In the genomic region with DNA sequence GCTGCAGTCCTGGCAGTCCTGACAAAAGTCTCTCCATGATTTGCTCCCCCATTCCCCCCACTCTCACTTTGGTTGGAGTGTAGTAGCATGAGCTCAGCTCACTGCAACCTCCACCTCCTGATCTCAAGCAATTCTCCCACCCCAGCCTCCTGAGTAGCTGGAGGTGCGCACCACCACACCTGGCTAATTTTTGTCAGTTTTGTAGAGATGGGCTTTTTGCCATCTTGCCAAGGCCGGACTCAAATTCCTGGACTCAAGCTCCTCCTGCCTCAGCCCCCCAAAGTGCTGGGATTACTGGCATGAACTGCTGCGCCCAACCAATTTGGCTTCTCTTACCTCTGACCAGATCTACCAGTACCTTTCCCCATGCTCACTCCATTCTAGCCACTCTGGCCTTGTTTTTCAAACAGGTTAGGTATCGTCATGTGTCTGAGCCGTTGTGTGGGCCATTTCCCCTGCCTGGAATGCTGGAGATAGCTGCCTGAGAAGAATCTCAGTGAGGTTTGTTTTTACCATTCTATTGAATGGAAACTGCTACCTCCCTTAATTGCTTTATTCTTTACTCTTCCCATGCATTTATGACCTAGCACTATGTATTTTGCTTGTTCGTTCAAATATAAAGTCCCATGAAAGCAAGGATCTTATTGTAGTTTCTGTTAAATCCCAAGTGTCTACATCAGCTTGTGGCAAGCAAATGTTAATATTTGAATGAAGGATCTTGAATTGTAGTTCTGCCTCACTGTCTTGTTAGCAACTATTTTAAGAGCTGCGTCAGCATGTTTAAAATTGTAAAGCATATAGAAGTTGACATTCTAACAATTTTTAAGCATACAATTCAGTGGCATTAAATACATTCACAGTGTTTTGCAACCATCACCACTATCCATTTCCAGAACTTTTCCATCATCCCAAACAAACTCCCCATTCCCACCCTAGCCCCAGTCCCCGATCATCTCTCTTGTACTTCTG, we compare ENCODE assay signal across 19 cellular contexts. TPM values are rescaled to one million over a fixed set of nuclear protein-coding genes. Genes with fewer than 3 reads are reported as not detected.
DNase-seq lines count a peak whose midpoint lies in the region; ATAC-seq and TF ChIP-seq lines count a peak whose summit lies in the region.
"Had no signal": no experiment of that assay in that cellular context is flagged by ENCODE, and none has a peak within 500 bp of the region (broad histone marks: within the 10 kb centered on the region; RNA-seq: fewer than 3 reads in every experiment).

No MANE protein-coding gene starts in this region.

- H3K9me3 ChIP-seq in IMR-90 (ENCODE audit: control insufficient read depth, insufficient read depth, low read length) (no peaks in the 10 kb centered on the region), endodermal cell (ENCODE audit: control insufficient read depth, low read length) (no peaks in the 10 kb centered on the region), osteoblast (ENCODE audit: low read depth, low read length) (no peaks in the 10 kb centered on the region)
- H3K9me3 ChIP-seq: SJCRH30 had no signal

- WGBS in IMR-90 (ENCODE audit: extremely low coverage in 2 of 2, insufficient read length in 1 of 2), 2 experiments = 100% methylated on average over 1 of the region's 8 CpGs; no CpG with 5 or more reads in 1 of the 2 experiments
- WGBS in endodermal cell (ENCODE audit: insufficient coverage in 1 of 2, insufficient read length in 1 of 2), 2 experiments = 79 to 96% methylated on average over 4 to 8 of the region's 8 CpGs

- in situ Hi-C loops in IMR-90 (cut with MboI; ENCODE audit: low sequenced_read_pairs) = no loop called here

- H2AK9ac ChIP-seq in IMR-90 (replicated peaks; ENCODE audit: low read depth, low read length, poor library complexity) = no peak overlapping the region

- H3K27ac ChIP-seq in IMR-90 (ENCODE audit: insufficient read depth, low read length) (no peak overlapping the region), endodermal cell (ENCODE audit: low read depth, low read length) (no peak overlapping the region), osteoblast (ENCODE audit: low read depth, low read length) (no peak overlapping the region)
- H3K27ac ChIP-seq: C4-2B, PC-9, SJCRH30 had no signal

- POLR2A ChIA-PET in IMR-90 (lab: Charles Lee; ENCODE audit: unreplicated experiment) = no interaction called here

- no peaks in the 10 kb centered on the region for H3K27me3 Mint-ChIP-seq in activated T-cell treated with anti-CD3 and anti-CD28 coated beads, Interleukin-2, amount 50 U/mL, for 24 hours
- peaks cover 7% of the 10 kb centered on the region for H3K27me3 Mint-ChIP-seq in endodermal cell (ENCODE audit: insufficient read depth)

- H3K4me2 ChIP-seq in IMR-90 (ENCODE audit: low read depth, low read length) (no peak overlapping the region), osteoblast (ENCODE audit: insufficient read depth, low read length) (no peak overlapping the region)
- H3K4me2 ChIP-seq: PC-9 had no signal

- 0 out of 4 replicates have a peak, but pooled peaks cover 0 to 4% of the 10 kb centered on the region in 2 experiments for H3K79me1 ChIP-seq in IMR-90 (ENCODE audit: low read depth in 1 of 2, low read length in 2 of 2)

- no peaks in the 10 kb centered on the region for H3K9me3 Mint-ChIP-seq in activated T-cell treated with anti-CD3 and anti-CD28 coated beads, Interleukin-2, amount 50 U/mL, for 24 hours
- no peaks in the 10 kb centered on the region for H3K9me3 Mint-ChIP-seq in endodermal cell

- intact Hi-C loops in IMR-90 (cut with micrococcal nuclease) = no loop called here

- H3K56ac ChIP-seq in IMR-90 (ENCODE audit: extremely low read depth, insufficient read depth, low read length) = no peak overlapping the region

- CTCF ChIA-PET in IMR-90 (lab: Yijun Ruan, JAX) = no interaction called here

- 0 out of 2 replicates have a peak, but pooled peaks cover 1% of the 10 kb centered on the region for H3K4me1 ChIP-seq in IMR-90 (ENCODE audit: control insufficient read depth, insufficient read depth, low read length)
- peaks cover 3% of the 10 kb centered on the region for H3K4me1 ChIP-seq in endodermal cell (ENCODE audit: control insufficient read depth, insufficient read depth, low read length)
- peaks cover 8% of the 10 kb centered on the region for H3K4me1 ChIP-seq in osteoblast (ENCODE audit: insufficient read depth, low read length)
- H3K4me1 ChIP-seq: SJCRH30 had no signal

- no peaks in the 10 kb centered on the region for H3K79me2 ChIP-seq in osteoblast (ENCODE audit: insufficient read depth, low read length)

- H3K4me3 Mint-ChIP-seq in activated T-cell treated with anti-CD3 and anti-CD28 coated beads, Interleukin-2, amount 50 U/mL, for 24 hours = no peak overlapping the region
- no peak overlapping the region for H3K4me3 Mint-ChIP-seq in endodermal cell

- H2BK120ac ChIP-seq in IMR-90 (ENCODE audit: low read depth, low read length) = no peak overlapping the region

- peaks cover 4% of the 10 kb centered on the region for H3K36me3 Mint-ChIP-seq in activated T-cell treated with anti-CD3 and anti-CD28 coated beads, Interleukin-2, amount 50 U/mL, for 24 hours (ENCODE audit: low read depth)
- no peaks in the 10 kb centered on the region for H3K36me3 Mint-ChIP-seq in endodermal cell (ENCODE audit: low read depth)

- no peak for TF ChIP-seq CTCF in IMR-90 (conservative IDR thresholded peaks at IDR 0.05; ENCODE audit: low read depth, low read length)
- TF ChIP-seq CTCF in endodermal cell (conservative IDR thresholded peaks at IDR 0.05) = no peak
- TF ChIP-seq CTCF in osteoblast (IDR thresholded peaks at IDR 0.05; ENCODE audit: extremely low read depth, low read depth, low read length) = no peak

- ATAC-seq in IMR-90 (ENCODE audit: low read depth) (no peak), HG02852 (IDR thresholded peaks at IDR 0.05; ENCODE audit: unreplicated experiment) (no peak), GM21825 (IDR thresholded peaks at IDR 0.05; ENCODE audit: unreplicated experiment) (no peak)

- H4K5ac ChIP-seq in IMR-90 (ENCODE audit: low read depth, low read length) = no peak overlapping the region

- DNase-seq in activated T-cell treated with anti-CD3 and anti-CD28 coated beads, Interleukin-2, amount 50 U/mL, for 24 hours = no peak
- DNase-seq in activated T-cell treated with anti-CD3 and anti-CD28 coated beads for 4 hours (no peak), IMR-90 (no peak), endodermal cell (peak; percentile 55), osteoblast (ENCODE audit: insufficient read length, low spot score, missing footprints) (peak; percentile 17)
- DNase-seq in stimulated activated CD4-positive, alpha-beta T cell treated with anti-CD3 and anti-CD28 coated beads, Interleukin-2, amount 100 ng/mL, for 48 hours = no peak
- DNase-seq: ACHN, AML-193, HCEC 1CT, MM.1S, NCI-H1092, NCI-H1436 treated with DMSO at 0.1 percent for 48 hours, NCI-H2081, NCI-H524 treated with DMSO at 0.1 percent for 48 hours, PC-9, SJCRH30 had no signal

- peaks cover 34% of the 10 kb centered on the region for H3K4me1 Mint-ChIP-seq in activated T-cell treated with anti-CD3 and anti-CD28 coated beads, Interleukin-2, amount 50 U/mL, for 24 hours (ENCODE audit: low read depth)
- H3K4me1 Mint-ChIP-seq in endodermal cell = peaks cover 25% of the 10 kb centered on the region

- no peak overlapping the region for H2BK15ac ChIP-seq in IMR-90 (ENCODE audit: low read depth, low read length)

- H2BK20ac ChIP-seq in IMR-90 (ENCODE audit: low read depth, low read length) = no peak overlapping the region

- H3K9me1 ChIP-seq in IMR-90 (ENCODE audit: insufficient read depth, low read length) = 0 out of 2 replicates have a peak, but pooled peaks cover 2% of the 10 kb centered on the region

- no peak overlapping the region for H4K8ac ChIP-seq in IMR-90 (ENCODE audit: low read depth in 2 of 2, low read length in 2 of 2)

- H2BK5ac ChIP-seq in IMR-90 (ENCODE audit: low read depth, low read length, poor library complexity, severe bottlenecking) = no peak overlapping the region

- peak overlapping the region; percentile 31 for H3K27ac Mint-ChIP-seq in activated T-cell treated with anti-CD3 and anti-CD28 coated beads, Interleukin-2, amount 50 U/mL, for 24 hours
- H3K27ac Mint-ChIP-seq in endodermal cell = no peak overlapping the region

- H3K4ac ChIP-seq in IMR-90 (ENCODE audit: low read depth, low read length) = no peak overlapping the region

- no peak for TF ChIP-seq POLR2A in IMR-90 (IDR thresholded peaks at IDR 0.05; ENCODE audit: low read depth, low read length)

- H3K14ac ChIP-seq in IMR-90 (replicated peaks; ENCODE audit: low read depth, low read length) = no peak overlapping the region

- H3K27me3 ChIP-seq in IMR-90 (ENCODE audit: control insufficient read depth, insufficient read depth, low read length) = no peaks in the 10 kb centered on the region
- H3K27me3 ChIP-seq in endodermal cell (ENCODE audit: control insufficient read depth, insufficient read depth, low read length, poor library complexity, severe bottlenecking) = no peaks in the 10 kb centered on the region
- no peaks in the 10 kb centered on the region for H3K27me3 ChIP-seq in osteoblast (ENCODE audit: insufficient read depth, low read length)
- H3K27me3 ChIP-seq: SJCRH30 had no signal

- H2AK5ac ChIP-seq in IMR-90 (ENCODE audit: low read depth, low read length) = no peak overlapping the region

- H3K18ac ChIP-seq in IMR-90 (ENCODE audit: low read depth, low read length) = no peak overlapping the region

- H3K23ac ChIP-seq in IMR-90 (ENCODE audit: low read depth, low read length) = no peak overlapping the region

- no peak overlapping the region for H3K4me3 ChIP-seq in IMR-90 (ENCODE audit: insufficient read depth, low read depth, low read length)
- H3K4me3 ChIP-seq in endodermal cell (ENCODE audit: low read length) = no peak overlapping the region
- H3K4me3 ChIP-seq in osteoblast (ENCODE audit: insufficient read depth, low read length) = no peak overlapping the region
- H3K4me3 ChIP-seq: PC-9, SJCRH30 had no signal

- no peaks in the 10 kb centered on the region for H4K20me1 ChIP-seq in IMR-90 (ENCODE audit: insufficient read depth, low read length)
- no peaks in the 10 kb centered on the region for H4K20me1 ChIP-seq in osteoblast (ENCODE audit: insufficient read depth, low read length)

- no TSS peak for BruUV-seq in IMR-90 (replicated peaks; lab: Mats Ljungman, UMichigan)

- no peak for TF ChIP-seq RAD21 in IMR-90 (IDR thresholded peaks at IDR 0.05; ENCODE audit: low read length)

- H3K36me3 ChIP-seq in IMR-90 (ENCODE audit: control insufficient read depth, insufficient read depth, low read length) (no peaks in the 10 kb centered on the region), endodermal cell (ENCODE audit: control insufficient read depth, insufficient read depth, low read length) (peaks cover 6% of the 10 kb centered on the region), osteoblast (ENCODE audit: insufficient read depth, low read length) (no peaks in the 10 kb centered on the region)
- H3K36me3 ChIP-seq: SJCRH30 had no signal

- H4K91ac ChIP-seq in IMR-90 (ENCODE audit: insufficient read depth, low read depth, low read length) = no peak overlapping the region

- H3K9ac ChIP-seq in IMR-90 (ENCODE audit: low read depth, low read length) (no peak overlapping the region), endodermal cell (ENCODE audit: extremely low read depth, low read length, poor library complexity, severe bottlenecking) (no peak overlapping the region)

- dilution Hi-C loops in IMR-90 (cut with HindIII; ENCODE audit: low sequenced_read_pairs, unreplicated experiment) = no loop called here

- H2AFZ ChIP-seq in IMR-90 (replicated peaks; ENCODE audit: low read length, poor library complexity) (no peak overlapping the region), osteoblast (ENCODE audit: low read length) (no peak overlapping the region)
- H2AFZ ChIP-seq: PC-9 had no signal

RNA-seq across cellular contexts. Expression of a gene that starts 39.7 kb away (rescaled TPM):
- total RNA-seq in IMR-90 (2012; rRNA removed) (9.1 and 13.9 TPM in 2 replicates), endodermal cell (100 to 1,000 TPM; 115 to 139 TPM), osteoblast (23.9 and 24.5 TPM in 2 replicates)
- 39.3 and 40.7 TPM in 2 replicates for polyA plus RNA-seq in IMR-90 (2012; rRNA removed)
- 6.3 and 19.2 TPM in 2 replicates for polyA plus RNA-seq in IMR-90 (2012; cell fraction: cytosol; rRNA removed)
- polyA plus RNA-seq in IMR-90 (2012; cell fraction: nucleus; rRNA removed; ENCODE audit: low replicate concordance) = 33.6 and 40.9 TPM in 2 replicates
- polyA plus RNA-seq in endodermal cell (2013, experiment 1 of 2) = 107 TPM
- polyA plus RNA-seq in endodermal cell (2013, experiment 2 of 2) = 91.5 TPM

Comparison
In these comparisons a context has a peak if more than half of its experiments do, and no peak if none do; other contexts are left out.
1. DNase-seq: peak in endodermal cell (single experiment) and osteoblast (single experiment); none in activated T-cell treated with anti-CD3 and anti-CD28 coated beads, Interleukin-2, amount 50 U/mL, for 24 hours (single experiment), activated T-cell treated with anti-CD3 and anti-CD28 coated beads for 4 hours (single experiment), IMR-90 (single experiment) and stimulated activated CD4-positive, alpha-beta T cell treated with anti-CD3 and anti-CD28 coated beads, Interleukin-2, amount 100 ng/mL, for 48 hours (0 of 2).